ENCODE assay signal across 12 cellular contexts in the genomic region with DNA sequence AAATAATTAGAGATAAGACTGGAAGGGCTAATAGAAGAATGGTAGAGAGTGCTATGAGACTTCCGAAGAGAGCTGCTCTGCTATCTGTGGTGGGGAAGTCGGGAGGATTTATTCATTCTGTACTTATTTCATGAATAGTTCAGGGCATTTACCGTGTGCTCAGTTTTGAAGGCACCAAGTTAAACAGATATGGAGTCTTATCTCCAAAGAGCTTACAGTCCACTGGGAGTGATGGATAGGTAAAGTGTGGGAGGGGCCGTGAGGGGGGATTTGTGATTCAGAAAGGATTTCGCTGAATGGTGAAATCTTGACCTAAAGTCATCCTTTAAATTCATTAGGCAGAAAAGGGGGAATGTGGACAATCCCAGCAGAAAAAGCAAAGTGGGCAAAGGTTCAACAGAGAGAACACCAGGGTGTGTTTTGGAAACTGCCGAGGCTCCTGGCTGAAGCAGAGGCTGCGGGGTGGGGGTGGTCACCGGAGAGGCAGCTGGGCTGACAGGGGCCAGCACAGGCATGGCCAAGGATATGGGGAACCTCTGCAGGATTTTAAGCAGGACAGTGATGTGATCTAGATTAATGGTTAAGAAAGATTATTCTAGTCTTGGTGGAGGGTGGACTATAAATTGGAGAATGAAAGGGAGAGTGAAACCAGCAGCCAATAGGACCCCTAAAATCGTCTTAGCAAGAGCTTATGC.
A peak's percentile ranks its signal among the peaks of the same experiment; 100 is the strongest.
DNase-seq lines count a peak whose midpoint lies in the region; ATAC-seq and TF ChIP-seq lines count a peak whose summit lies in the region.
"Had no signal": no experiment of that assay in that cellular context is flagged by ENCODE, and none has a peak within 500 bp of the region (broad histone marks: within the 10 kb centered on the region; RNA-seq: fewer than 3 reads in every experiment).

No MANE protein-coding gene starts in this region.

- ATAC-seq in CD8-positive, alpha-beta T cell = no peak
- ATAC-seq in stimulated activated effector memory CD8-positive, alpha-beta T cell treated with anti-CD3 and anti-CD28 coated beads, Interleukin-12 subunit alpha, Interleukin-12 subunit beta, amount 100 ng/mL, for 72 hours = no peak

- H3K9me3 Mint-ChIP-seq in CD8-positive, alpha-beta T cell = no peaks in the 10 kb centered on the region
- H3K9me3 Mint-ChIP-seq in activated naive CD8-positive, alpha-beta T cell treated with anti-CD3 and anti-CD28 coated beads for 36 hours = no peaks in the 10 kb centered on the region
- no peaks in the 10 kb centered on the region for H3K9me3 Mint-ChIP-seq in nephron
- no peaks in the 10 kb centered on the region for H3K9me3 Mint-ChIP-seq in endodermal cell
- H3K9me3 Mint-ChIP-seq in stimulated activated effector memory CD8-positive, alpha-beta T cell treated with anti-CD3 and anti-CD28 coated beads, Interleukin-12 subunit alpha, Interleukin-12 subunit beta, amount 100 ng/mL, for 72 hours = peaks cover 4% of the 10 kb centered on the region

- H3K4me1 Mint-ChIP-seq in CD8-positive, alpha-beta T cell (ENCODE audit: low read depth) = peaks cover 23% of the 10 kb centered on the region
- H3K4me1 Mint-ChIP-seq in activated naive CD8-positive, alpha-beta T cell treated with anti-CD3 and anti-CD28 coated beads for 36 hours = peaks cover 50% of the 10 kb centered on the region
- H3K4me1 Mint-ChIP-seq in nephron = peaks cover 47% of the 10 kb centered on the region
- peaks cover 23% of the 10 kb centered on the region for H3K4me1 Mint-ChIP-seq in endodermal cell
- peaks cover 11% of the 10 kb centered on the region for H3K4me1 Mint-ChIP-seq in stimulated activated effector memory CD8-positive, alpha-beta T cell treated with anti-CD3 and anti-CD28 coated beads, Interleukin-12 subunit alpha, Interleukin-12 subunit beta, amount 100 ng/mL, for 72 hours

- DNase-seq in CD8-positive, alpha-beta T cell = no peak
- DNase-seq in HL-60 (ENCODE audit: low read depth in 1 of 2, low spot score in 1 of 2) = no peak
- DNase-seq in activated naive CD8-positive, alpha-beta T cell treated with anti-CD3 and anti-CD28 coated beads for 36 hours = no peak
- DNase-seq in endodermal cell = no peak
- DNase-seq in stimulated activated effector memory CD8-positive, alpha-beta T cell treated with anti-CD3 and anti-CD28 coated beads, Interleukin-12 subunit alpha, Interleukin-12 subunit beta, amount 100 ng/mL, for 72 hours (ENCODE audit: low spot score in 2 of 2) = no peak
- no peak for DNase-seq in DMS153 treated with DMSO at 0.1 percent for 48 hours (lab: John Stamatoyannopoulos, UW; ENCODE audit: unreplicated experiment)
- DNase-seq: left cardiac atrium, NCI-H2171, tibial artery had no signal

- peaks cover 3% of the 10 kb centered on the region for H3K36me3 Mint-ChIP-seq in CD8-positive, alpha-beta T cell
- peaks cover 14% of the 10 kb centered on the region for H3K36me3 Mint-ChIP-seq in activated naive CD8-positive, alpha-beta T cell treated with anti-CD3 and anti-CD28 coated beads for 36 hours
- H3K36me3 Mint-ChIP-seq in nephron (ENCODE audit: low read depth) = no peaks in the 10 kb centered on the region
- H3K36me3 Mint-ChIP-seq in endodermal cell (ENCODE audit: low read depth) = no peaks in the 10 kb centered on the region
- H3K36me3 Mint-ChIP-seq in stimulated activated effector memory CD8-positive, alpha-beta T cell treated with anti-CD3 and anti-CD28 coated beads, Interleukin-12 subunit alpha, Interleukin-12 subunit beta, amount 100 ng/mL, for 72 hours = peaks cover 8% of the 10 kb centered on the region

- no peaks in the 10 kb centered on the region for H3K27me3 ChIP-seq in CD8-positive, alpha-beta T cell (ENCODE audit: insufficient read depth, low read length)
- H3K27me3 ChIP-seq in HL-60 (ENCODE audit: insufficient read depth, poor library complexity, severe bottlenecking) (no peaks in the 10 kb centered on the region), endodermal cell (ENCODE audit: control insufficient read depth, insufficient read depth, low read length, poor library complexity, severe bottlenecking) (no peaks in the 10 kb centered on the region)
- H3K27me3 ChIP-seq: ascending aorta, SJSA1, tibial artery had no signal

- TF ChIP-seq CTCF in CD8-positive, alpha-beta T cell (IDR thresholded peaks at IDR 0.05) = no peak
- TF ChIP-seq CTCF in HL-60 (IDR thresholded peaks at IDR 0.05; ENCODE audit: insufficient read depth, low read length) (no peak), nephron (IDR thresholded peaks at IDR 0.05; ENCODE audit: unreplicated experiment in 3 of 3) (no peak), endodermal cell (conservative IDR thresholded peaks at IDR 0.05) (no peak)

- CTCF ChIA-PET in CD8-positive, alpha-beta T cell (lab: Charles Lee) = interaction anchor here (0.7 to 18.4 kb wide), 15 partner anchors 10 to 113 kb away, joined by 3 to 517 read pairs (median 4); no protein-coding TSS in a partner anchor

- H3K4me1 ChIP-seq in CD8-positive, alpha-beta T cell (ENCODE audit: insufficient read depth, low read length) = peaks cover 83% of the 10 kb centered on the region
- H3K4me1 ChIP-seq in endodermal cell (ENCODE audit: control insufficient read depth, insufficient read depth, low read length) = peaks cover 3% of the 10 kb centered on the region
- H3K4me1 ChIP-seq: ascending aorta, tibial artery had no signal

- no peaks in the 10 kb centered on the region for H3K9me3 ChIP-seq in CD8-positive, alpha-beta T cell (ENCODE audit: low read length)
- no peaks in the 10 kb centered on the region for H3K9me3 ChIP-seq in endodermal cell (ENCODE audit: control insufficient read depth, low read length)
- H3K9me3 ChIP-seq: ascending aorta, SJSA1, tibial artery had no signal

- peak overlapping the region; percentile 22 for H3K27ac ChIP-seq in CD8-positive, alpha-beta T cell (ENCODE audit: low read depth, low read length)
- H3K27ac ChIP-seq in HL-60 (replicated peaks) (peak overlapping the region; percentile 76), endodermal cell (ENCODE audit: low read depth, low read length) (no peak overlapping the region)
- H3K27ac ChIP-seq: ascending aorta, SJSA1, tibial artery had no signal

- H3K27ac Mint-ChIP-seq in CD8-positive, alpha-beta T cell = no peak overlapping the region
- H3K27ac Mint-ChIP-seq in activated naive CD8-positive, alpha-beta T cell treated with anti-CD3 and anti-CD28 coated beads for 36 hours = no peak overlapping the region
- H3K27ac Mint-ChIP-seq in nephron (peak overlapping the region; percentile 62 to 70 (median 64)), endodermal cell (no peak overlapping the region)
- H3K27ac Mint-ChIP-seq in stimulated activated effector memory CD8-positive, alpha-beta T cell treated with anti-CD3 and anti-CD28 coated beads, Interleukin-12 subunit alpha, Interleukin-12 subunit beta, amount 100 ng/mL, for 72 hours = no peak overlapping the region

- WGBS in endodermal cell (ENCODE audit: insufficient coverage in 1 of 2, insufficient read length in 1 of 2), 2 experiments = 79 to 91% methylated on average over 4 to 9 of the region's 9 CpGs

- POLR2A ChIA-PET in CD8-positive, alpha-beta T cell (lab: Charles Lee) = interaction anchor here (0.7 to 5.2 kb wide), 15 partner anchors 8 to 317 kb away, joined by 3 to 33 read pairs (median 5); a partner anchor contains a TSS

- no peak overlapping the region for H3K9ac ChIP-seq in endodermal cell (ENCODE audit: extremely low read depth, low read length, poor library complexity, severe bottlenecking)

- H3K27me3 Mint-ChIP-seq in CD8-positive, alpha-beta T cell (ENCODE audit: low read depth) = no peaks in the 10 kb centered on the region
- H3K27me3 Mint-ChIP-seq in activated naive CD8-positive, alpha-beta T cell treated with anti-CD3 and anti-CD28 coated beads for 36 hours = no peaks in the 10 kb centered on the region
- H3K27me3 Mint-ChIP-seq in nephron (ENCODE audit: low read depth) (peaks cover 13% of the 10 kb centered on the region), endodermal cell (ENCODE audit: insufficient read depth) (no peaks in the 10 kb centered on the region)

- H3K36me3 ChIP-seq in CD8-positive, alpha-beta T cell (ENCODE audit: insufficient read depth, low read length) = no peaks in the 10 kb centered on the region
- H3K36me3 ChIP-seq in endodermal cell (ENCODE audit: control insufficient read depth, insufficient read depth, low read length) = no peaks in the 10 kb centered on the region
- H3K36me3 ChIP-seq: ascending aorta, SJSA1, tibial artery had no signal

- H3K4me3 Mint-ChIP-seq in CD8-positive, alpha-beta T cell = peak overlapping the region; percentile 38
- peak overlapping the region; percentile 27 for H3K4me3 Mint-ChIP-seq in activated naive CD8-positive, alpha-beta T cell treated with anti-CD3 and anti-CD28 coated beads for 36 hours
- H3K4me3 Mint-ChIP-seq in nephron (peak overlapping the region in 1 of 3 experiments; percentile 38), endodermal cell (no peak overlapping the region)
- H3K4me3 Mint-ChIP-seq in stimulated activated effector memory CD8-positive, alpha-beta T cell treated with anti-CD3 and anti-CD28 coated beads, Interleukin-12 subunit alpha, Interleukin-12 subunit beta, amount 100 ng/mL, for 72 hours = no peak overlapping the region

- no peak overlapping the region for H3K4me3 ChIP-seq in CD8-positive, alpha-beta T cell (ENCODE audit: low read depth, low read length)
- H3K4me3 ChIP-seq in HL-60 (replicated peaks; ENCODE audit: insufficient read depth, low read length) = no peak overlapping the region
- no peak overlapping the region for H3K4me3 ChIP-seq in endodermal cell (ENCODE audit: low read length)
- H3K4me3 ChIP-seq: ascending aorta, SJSA1, tibial artery had no signal

- intact Hi-C loops in CD8-positive, alpha-beta T cell (cut with DNase I, micrococcal nuclease) = loop anchor here in 1 of 2 experiments (2.0 kb wide), 2 partner anchors 90 to 104 kb away; no protein-coding TSS in a partner anchor

Comparison
In these comparisons a context has a peak if more than half of its experiments do, and no peak if none do; other contexts are left out.
1. H3K27ac Mint-ChIP-seq: peak in nephron (3 of 3); none in CD8-positive, alpha-beta T cell (single experiment), activated naive CD8-positive, alpha-beta T cell treated with anti-CD3 and anti-CD28 coated beads for 36 hours (single experiment), endodermal cell (single experiment) and stimulated activated effector memory CD8-positive, alpha-beta T cell treated with anti-CD3 and anti-CD28 coated beads, Interleukin-12 subunit alpha, Interleukin-12 subunit beta, amount 100 ng/mL, for 72 hours (single experiment).
2. H3K4me3 Mint-ChIP-seq: peak in CD8-positive, alpha-beta T cell (single experiment) and activated naive CD8-positive, alpha-beta T cell treated with anti-CD3 and anti-CD28 coated beads for 36 hours (single experiment); none in endodermal cell (single experiment) and stimulated activated effector memory CD8-positive, alpha-beta T cell treated with anti-CD3 and anti-CD28 coated beads, Interleukin-12 subunit alpha, Interleukin-12 subunit beta, amount 100 ng/mL, for 72 hours (single experiment).